ENCODE assay signal across 8 cellular contexts in genomic region chr7:107169120-107170050, GRCh38. TPM values are rescaled to one million over a fixed set of nuclear protein-coding genes. Genes with fewer than 3 reads are reported as not detected.
DNase-seq lines count a peak whose midpoint lies in the region; ATAC-seq and TF ChIP-seq lines count a peak whose summit lies in the region.

No MANE protein-coding gene starts in this region.

- peak; percentile 11; the same call in 1 of the 2 replicates for TF ChIP-seq CTCF in AG04450 (IDR thresholded peaks at IDR 0.05; ENCODE audit: low read depth, low read length)

- ATAC-seq in GM19035 (IDR thresholded peaks at IDR 0.05; ENCODE audit: unreplicated experiment) (peak; percentile 25), HG03457 (IDR thresholded peaks at IDR 0.05; ENCODE audit: unreplicated experiment) (peak; percentile 22)

- H3K27me3 ChIP-seq in AG04450 (ENCODE audit: control insufficient read depth, insufficient read depth, low read length), result no peaks in the 10 kb centered on the region

- DNase-seq in AG04450 (ENCODE audit: low read depth, low spot score) (peak; percentile 94), NCI-H526 (lab: John Stamatoyannopoulos, UW) (peak; percentile 96 to 99), kidney tubule cell (ENCODE audit: low spot score) (peak; percentile 94)
- DNase-seq in activated CD4-positive, alpha-beta T cell treated with anti-CD3 and anti-CD28 coated beads for 48 hours, result peak; percentile 93
- peak; percentile 83 to 89 for DNase-seq in stimulated activated CD4-positive, alpha-beta T cell treated with anti-CD3 and anti-CD28 coated beads, Interleukin-15, amount 100 ng/mL, for 48 hours (ENCODE audit: low read depth in 2 of 2)

- H3K9me3 ChIP-seq in AG04450 (ENCODE audit: control insufficient read depth, insufficient read depth, low read length), result no peaks in the 10 kb centered on the region

- H3K27ac ChIP-seq in AG04450 (ENCODE audit: low read depth, low read length) (peak overlapping the region; percentile 95), cingulate gyrus (ENCODE audit: low read depth, low read length) (peak overlapping the region; percentile 99)

- peak overlapping the region; percentile 83 for H3K4me3 ChIP-seq in AG04450 (ENCODE audit: low read depth, low read length)

- CTCF ChIA-PET in AG04450 (lab: Charles Lee), result interaction anchor here (0.7 to 1.4 kb wide), 4 partner anchors 19 to 404 kb away, joined by 3 to 7 read pairs (median 4); no protein-coding TSS in a partner anchor

- POLR2A ChIA-PET in AG04450 (lab: Yijun Ruan, JAX), result interaction anchor here (0.6 to 3.6 kb wide), 14 partner anchors 9 to 574 kb away, joined by 3 to 44 read pairs (median 4); no protein-coding TSS in a partner anchor

RNA-seq across cellular contexts. Expression of gene HBP1, which starts 0.6 kb away (rescaled TPM):
- polyA plus RNA-seq in AG04450 (2011; rRNA removed), result 72.7 and 85.2 TPM in 2 replicates
- 64.8 and 86.9 TPM in 2 replicates for polyA minus RNA-seq in AG04450 (2011; rRNA and poly(A)+ RNA removed)

Comparison
In these comparisons a context has a peak if more than half of its experiments do, and no peak if none do; other contexts are left out.
1. Peak in every context shown above with its lines: DNase-seq, ATAC-seq, H3K4me3 ChIP-seq and H3K27ac ChIP-seq.